ENCODE assay signal across 25 cellular contexts in the genomic region with DNA sequence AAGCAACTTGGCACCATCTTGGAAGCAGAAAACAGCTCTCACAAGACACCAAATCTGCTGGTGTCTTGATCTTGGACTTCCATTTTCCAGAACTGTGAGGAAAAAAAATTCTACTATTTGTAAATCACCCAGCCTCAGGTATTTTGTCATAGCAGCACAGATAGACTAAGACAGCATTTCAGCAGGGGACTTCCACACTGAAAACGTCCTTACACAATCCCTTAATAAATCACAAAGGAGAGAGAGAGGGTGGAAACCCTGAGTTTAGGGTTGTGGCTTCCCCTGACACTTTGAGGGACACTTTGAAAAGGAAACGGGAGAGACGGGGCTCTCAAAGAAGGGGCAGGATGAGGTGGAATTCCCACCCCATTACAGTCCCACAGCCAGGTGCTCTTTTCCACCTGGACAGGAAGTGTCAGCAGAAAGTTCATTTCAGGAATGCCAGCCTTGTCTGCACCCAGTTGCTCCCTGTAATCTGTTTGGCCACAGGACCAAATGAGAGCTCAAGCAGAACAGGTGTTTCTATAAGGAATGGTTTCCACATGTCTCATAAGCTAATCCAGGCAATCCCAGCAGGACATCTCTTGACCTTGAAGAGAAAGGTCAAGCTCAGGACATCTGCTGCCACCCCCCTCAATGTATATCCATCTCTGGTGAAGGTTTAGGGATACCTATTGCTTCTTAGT. TPM values are rescaled to one million over a fixed set of nuclear protein-coding genes. Genes with fewer than 3 reads are reported as not detected.
"Had no signal": no experiment of that assay in that cellular context is flagged by ENCODE, and none has a peak within 500 bp of the region (broad histone marks: within the 10 kb centered on the region; RNA-seq: fewer than 3 reads in every experiment).

No MANE protein-coding gene starts in this region.

- FAIRE-seq: TTC549 had no signal

- H3K9me3 ChIP-seq: neutrophil, ovary, prostate gland had no signal

- H3K27ac ChIP-seq: coronary artery, gastroesophageal sphincter, heart left ventricle, left ventricle myocardium inferior, neutrophil, ovary, prostate gland, right atrium auricular region, tibial artery had no signal

- H3K27me3 ChIP-seq: gastroesophageal sphincter, heart left ventricle, neutrophil, ovary, right atrium auricular region, tibial artery had no signal

- H3K4me3 Mint-ChIP-seq: activated CD8-positive, alpha-beta T cell treated with anti-CD3 and anti-CD28 coated beads, Interleukin-2, amount 10 ng/mL, durations not matched to agents 7 days and 5 days; activated naive CD8-positive, alpha-beta T cell treated with anti-CD3 and anti-CD28 coated beads, Interleukin-2, amount 50 U/mL, for 24 hours; activated T-helper 1 cell treated with anti-CD3 and anti-CD28 coated beads, Interleukin-12 subunit alpha, Interleukin-12 subunit beta, Interleukin-2, Interleukin-4 antibody, amounts not matched to agents 30 ng/mL and 10 ng/mL and 1 ng/mL, durations not matched to agents 14 hours and 24 hours and 36 hours; brain; central memory CD8-positive, alpha-beta T cell; endodermal cell; natural killer cell treated with Interleukin-12 subunit alpha and Interleukin-12 subunit beta and Interleukin-15 and Interleukin-18, amount 100 ng/mL, for 72 hours; stimulated activated naive CD8-positive, alpha-beta T cell treated with anti-CD3 and anti-CD28 coated beads, Interleukin-15, Interleukin-2, amounts not matched to agents 100 ng/mL and 50 ng/mL, for 24 hours had no signal

- H3K4me1 Mint-ChIP-seq: activated naive CD8-positive, alpha-beta T cell treated with anti-CD3 and anti-CD28 coated beads, Interleukin-2, amount 50 U/mL, for 24 hours; brain; central memory CD8-positive, alpha-beta T cell; endodermal cell had no signal

- H3K36me3 Mint-ChIP-seq: brain had no signal

- H3K36me3 ChIP-seq: gastroesophageal sphincter, heart left ventricle, left ventricle myocardium inferior, neutrophil, ovary, prostate gland, right atrium auricular region had no signal

- DNase-seq: activated CD4-positive, alpha-beta T cell treated with anti-CD3 and anti-CD28 coated beads for 1 hour; activated CD4-positive, alpha-beta T cell treated with anti-CD3 and anti-CD28 coated beads, Interleukin-2, amount 50 U/mL, for 1 hour; activated CD8-positive, alpha-beta T cell treated with anti-CD3 and anti-CD28 coated beads, Interleukin-2, amount 10 ng/mL, durations not matched to agents 7 days and 5 days; activated gamma-delta T cell; activated naive CD4-positive, alpha-beta T cell treated with anti-CD3 and anti-CD28 coated beads, Interleukin-2, amount 50 U/mL, for 16 hours; activated naive CD8-positive, alpha-beta T cell treated with anti-CD3 and anti-CD28 coated beads, Interleukin-2, amount 50 U/mL, for 24 hours; endodermal cell; heart left ventricle; left ventricle myocardium inferior; midbrain; ovary; stimulated activated CD4-positive, alpha-beta T cell treated with anti-CD3 and anti-CD28 coated beads, Interleukin-4, amount 100 ng/mL, for 24 hours; T-helper 1 cell; tibial artery had no signal

- H3K27ac Mint-ChIP-seq: activated CD8-positive, alpha-beta T cell treated with anti-CD3 and anti-CD28 coated beads, Interleukin-2, amount 10 ng/mL, durations not matched to agents 7 days and 5 days; activated naive CD8-positive, alpha-beta T cell treated with anti-CD3 and anti-CD28 coated beads, Interleukin-2, amount 50 U/mL, for 24 hours; activated T-helper 1 cell treated with anti-CD3 and anti-CD28 coated beads, Interleukin-12 subunit alpha, Interleukin-12 subunit beta, Interleukin-2, Interleukin-4 antibody, amounts not matched to agents 30 ng/mL and 10 ng/mL and 1 ng/mL, durations not matched to agents 14 hours and 24 hours and 36 hours; brain; endodermal cell; natural killer cell treated with Interleukin-12 subunit alpha and Interleukin-12 subunit beta and Interleukin-15 and Interleukin-18, amount 100 ng/mL, for 72 hours; stimulated activated naive CD8-positive, alpha-beta T cell treated with anti-CD3 and anti-CD28 coated beads, Interleukin-15, Interleukin-2, amounts not matched to agents 100 ng/mL and 50 ng/mL, for 24 hours had no signal

- H3K4me3 ChIP-seq: coronary artery, gastroesophageal sphincter, heart left ventricle, left ventricle myocardium inferior, ovary, prostate gland, right atrium auricular region, tibial artery had no signal

- ATAC-seq: activated CD8-positive, alpha-beta T cell treated with anti-CD3 and anti-CD28 coated beads, Interleukin-2, amount 10 ng/mL, durations not matched to agents 7 days and 5 days; activated naive CD8-positive, alpha-beta T cell treated with anti-CD3 and anti-CD28 coated beads, Interleukin-2, amount 50 U/mL, for 24 hours; gastroesophageal sphincter; heart left ventricle; natural killer cell treated with Interleukin-12 subunit alpha and Interleukin-12 subunit beta and Interleukin-15 and Interleukin-18, amount 100 ng/mL, for 72 hours had no signal

- H3K4me1 ChIP-seq: heart left ventricle, left ventricle myocardium inferior, prostate gland, right atrium auricular region had no signal

RNA-seq across cellular contexts. Expression of gene MYLK, which starts 51.3 kb away (rescaled TPM):
- total RNA-seq: activated CD8-positive, alpha-beta T cell treated with anti-CD3 and anti-CD28 coated beads, Interleukin-2, amount 10 ng/mL, durations not matched to agents 7 days and 5 days had no signal
